In the genomic region with DNA sequence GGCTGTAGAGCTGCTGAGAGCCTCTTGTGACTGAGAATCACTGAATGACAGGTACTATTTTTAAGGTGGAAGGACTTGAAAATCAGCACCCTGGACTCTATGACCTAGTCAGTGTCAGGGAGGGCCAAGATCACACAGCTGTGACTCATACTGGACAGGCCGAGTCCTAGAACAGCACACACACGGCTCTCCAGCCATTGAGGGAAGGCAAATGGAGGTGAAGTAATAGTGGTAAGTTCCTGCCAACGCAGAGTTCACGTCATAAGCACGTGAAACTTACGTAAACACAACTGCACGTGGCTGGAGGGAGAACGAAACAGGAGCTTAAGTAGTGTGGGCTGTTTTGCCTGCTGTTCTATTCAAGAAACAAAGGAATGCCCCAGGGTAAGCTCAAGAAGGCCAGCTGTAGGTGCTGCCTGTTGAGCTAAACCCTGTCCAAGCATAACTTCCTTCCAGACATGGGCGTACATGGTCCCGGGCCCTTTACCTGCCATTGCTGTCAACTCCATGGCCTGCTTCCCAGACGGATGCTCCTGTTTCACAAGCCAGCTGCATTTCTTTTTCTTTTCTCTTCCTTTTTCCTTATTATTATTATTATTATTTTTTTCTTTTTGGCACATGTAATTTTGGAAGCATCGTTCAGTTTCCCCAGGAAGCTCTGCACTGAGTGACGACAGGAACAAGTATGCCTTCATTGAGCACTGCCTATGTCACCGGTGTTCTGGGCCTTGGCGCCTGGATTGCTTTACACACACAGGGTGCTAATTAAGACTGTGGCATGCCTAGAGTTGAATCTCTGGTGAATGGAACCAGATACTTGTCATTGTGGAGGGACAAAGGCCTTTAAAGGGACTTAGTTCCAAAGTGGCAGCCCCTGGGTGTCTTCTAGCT, we compare ENCODE assay signal across 9 cellular contexts. TPM values are rescaled to one million over a fixed set of nuclear protein-coding genes. Genes with fewer than 3 reads are reported as not detected.
DNase-seq lines count a peak whose midpoint lies in the region; ATAC-seq and TF ChIP-seq lines count a peak whose summit lies in the region.
"Had no signal": no experiment of that assay in that cellular context is flagged by ENCODE, and none has a peak within 500 bp of the region (broad histone marks: within the 10 kb centered on the region; RNA-seq: fewer than 3 reads in every experiment).

No MANE protein-coding gene starts in this region.

- TF ChIP-seq POLR2A in NB4 (IDR thresholded peaks at IDR 0.05; ENCODE audit: extremely low read depth, insufficient read length) (no peak), GM18505 (IDR thresholded peaks at IDR 0.05; ENCODE audit: borderline replicate concordance, extremely low read depth, insufficient read depth, insufficient read length) (no peak)

- H3K4me1 Mint-ChIP-seq in neural progenitor cell (peaks cover 28% of the 10 kb centered on the region), T-helper 17 cell (peaks cover 57% of the 10 kb centered on the region)

- no peak overlapping the region for H3K4me3 ChIP-seq in NB4 (ENCODE audit: low read depth, low read length)
- H3K4me3 ChIP-seq in epithelial cell of proximal tubule (ENCODE audit: low read depth, low read length), result no peak overlapping the region
- no peak overlapping the region for H3K4me3 ChIP-seq in neural progenitor cell

- no peaks in the 10 kb centered on the region for H3K36me3 ChIP-seq in neural progenitor cell

- no peak overlapping the region for H3K4me3 Mint-ChIP-seq in neural progenitor cell
- no peak overlapping the region for H3K4me3 Mint-ChIP-seq in T-helper 17 cell

- TF ChIP-seq CTCF in NB4 (IDR thresholded peaks at IDR 0.05; ENCODE audit: low read depth, low read length), result no peak
- TF ChIP-seq CTCF in epithelial cell of proximal tubule (conservative IDR thresholded peaks at IDR 0.05; ENCODE audit: low read depth, low read length), result no peak
- TF ChIP-seq CTCF in neural progenitor cell (IDR thresholded peaks at IDR 0.05), result no peak

- peaks cover 7% of the 10 kb centered on the region for H3K9me3 Mint-ChIP-seq in neural progenitor cell

- H3K27me3 ChIP-seq in neural progenitor cell, result no peaks in the 10 kb centered on the region

- H2AFZ ChIP-seq in neural progenitor cell (replicated peaks), result no peak overlapping the region

- no peak overlapping the region for H3K9ac ChIP-seq in neural progenitor cell

- peaks cover 15% of the 10 kb centered on the region for H3F3A ChIP-seq in neural progenitor cell (ENCODE audit: low read depth)

- H3K79me2 ChIP-seq in neural progenitor cell (ENCODE audit: low read depth), result no peaks in the 10 kb centered on the region

- H3K27ac Mint-ChIP-seq in neural progenitor cell (peak overlapping the region; percentile 64), T-helper 17 cell (no peak overlapping the region)

- H3K36me3 Mint-ChIP-seq in neural progenitor cell (no peaks in the 10 kb centered on the region), T-helper 17 cell (ENCODE audit: low read depth) (no peaks in the 10 kb centered on the region)

- peaks cover 21% of the 10 kb centered on the region for H3K4me1 ChIP-seq in neural progenitor cell

- H3K9me3 ChIP-seq in neural progenitor cell (ENCODE audit: low read depth) (no peaks in the 10 kb centered on the region), T-helper 17 cell (ENCODE audit: control insufficient read depth, low read length, poor library complexity, severe bottlenecking) (no peaks in the 10 kb centered on the region)

- no peak for ATAC-seq in GM18505 (IDR thresholded peaks at IDR 0.05; ENCODE audit: unreplicated experiment)
- ATAC-seq in T-helper 17 cell, result no peak

- DNase-seq in CD1c-positive myeloid dendritic cell (ENCODE audit: extremely low spot score) (peak; percentile 98), NB4 (ENCODE audit: low read depth) (peak; percentile 92), epithelial cell of proximal tubule (ENCODE audit: low read depth) (peak; percentile 53), neural progenitor cell (ENCODE audit: low spot score) (peak; percentile 70), T-helper 17 cell (no peak), COLO668 (lab: John Stamatoyannopoulos, UW; ENCODE audit: unreplicated experiment) (no peak), NCI-H774 (lab: John Stamatoyannopoulos, UW) (no peak)
- DNase-seq: DMS79 had no signal

- peaks cover 4% of the 10 kb centered on the region for H3K27me3 Mint-ChIP-seq in neural progenitor cell (ENCODE audit: insufficient read depth, low read depth)
- no peaks in the 10 kb centered on the region for H3K27me3 Mint-ChIP-seq in T-helper 17 cell

- H4K20me1 ChIP-seq in neural progenitor cell (ENCODE audit: low read depth), result no peaks in the 10 kb centered on the region

- peak overlapping the region; percentile 43 for H3K27ac ChIP-seq in neural progenitor cell

- peak overlapping the region; percentile 39 for H3K4me2 ChIP-seq in neural progenitor cell

RNA-seq across cellular contexts. Expression of a gene that starts 10.2 kb away (rescaled TPM):
- not detected in 2 replicates for total RNA-seq in epithelial cell of proximal tubule
- not detected in 2 replicates for total RNA-seq in neural progenitor cell (ENCODE audit: low replicate concordance)
- total RNA-seq in T-helper 17 cell, result 100 to 1,000 TPM; 304 to 333 TPM

Comparison
In these comparisons a context has a peak if more than half of its experiments do, and no peak if none do; other contexts are left out.
1. DNase-seq: peak in CD1c-positive myeloid dendritic cell (single experiment), NB4 (single experiment), epithelial cell of proximal tubule (single experiment) and neural progenitor cell (single experiment); none in T-helper 17 cell (0 of 3), COLO668 (single experiment) and NCI-H774 (single experiment).
2. RNA of a gene that starts 10.2 kb away (total RNA-seq): 304 to 333 TPM in T-helper 17 cell; not detected in epithelial cell of proximal tubule and not detected in neural progenitor cell; every median in the first group is over 100 times any median in the second.